Comparison of ENCODE assay signal across 8 cellular contexts in genomic region chr19:18397242-18398202, GRCh38.
DNase-seq lines count a peak whose midpoint lies in the region; ATAC-seq and TF ChIP-seq lines count a peak whose summit lies in the region.

LRRC25 (minus strand) TSS chr19:18397622; CDS start chr19:18396963, 659 bp downstream.

- H3K27ac ChIP-seq in SU-DHL-6 (ENCODE audit: low read depth, low read length) (no peak within 1 kb of the TSS), subcutaneous abdominal adipose tissue (ENCODE audit: low read depth, low read length) (no peak within 1 kb of the TSS)
- H3K27ac ChIP-seq in effector memory CD4-positive, alpha-beta T cell (ENCODE audit: insufficient read depth, low read length, poor library complexity, severe bottlenecking), result no peak within 1 kb of the TSS

- H3K9ac ChIP-seq in SU-DHL-6 (ENCODE audit: low read length), result no peak within 1 kb of the TSS; the same call in 1 of the 2 replicates
- H3K9ac ChIP-seq in subcutaneous abdominal adipose tissue (ENCODE audit: low read length in 5 of 5), result peak within 1 kb of the TSS in 2 of 5 donors; percentile 51 to 56

- H3K27me3 ChIP-seq in SU-DHL-6 (ENCODE audit: low read length) (no peaks in the 10 kb centered on the region; the same call in 1 of the 2 replicates), subcutaneous abdominal adipose tissue (ENCODE audit: control insufficient read depth in 5 of 5, insufficient read depth in 4 of 5, low read length in 5 of 5) (peaks cover 5 to 24% (median 19%) of the 10 kb centered on the region in 5 donors)
- H3K27me3 ChIP-seq in effector memory CD4-positive, alpha-beta T cell (replicated peaks; ENCODE audit: control insufficient read depth, insufficient read depth, low read length, poor library complexity, severe bottlenecking), result peaks cover 8% of the 10 kb centered on the region

- peak within 1 kb of the TSS; percentile 22 for H3K4me2 ChIP-seq in SU-DHL-6 (ENCODE audit: low read depth, low read length, poor library complexity, severe bottlenecking)

- no peaks in the 10 kb centered on the region for H3K79me2 ChIP-seq in SU-DHL-6 (ENCODE audit: insufficient read depth, low read length)

- no peaks in the 10 kb centered on the region for H3K9me2 ChIP-seq in SU-DHL-6 (replicated peaks; ENCODE audit: insufficient read depth, low read length)

- H3K9me3 ChIP-seq in SU-DHL-6 (ENCODE audit: insufficient read depth, low read length) (no peaks in the 10 kb centered on the region), subcutaneous abdominal adipose tissue (ENCODE audit: control insufficient read depth in 5 of 5, low read length in 5 of 5) (no peaks in the 10 kb centered on the region)
- H3K9me3 ChIP-seq in effector memory CD4-positive, alpha-beta T cell (ENCODE audit: control insufficient read depth, low read length), result no peaks in the 10 kb centered on the region

- DNase-seq in DMS53 (lab: John Stamatoyannopoulos, UW) (peak; percentile 65), DMS53 treated with DMSO at 0.1 percent for 48 hours (lab: John Stamatoyannopoulos, UW; ENCODE audit: unreplicated experiment) (no peak), islet precursor cell (peak; percentile 63)
- DNase-seq in stimulated activated CD4-positive, alpha-beta T cell treated with anti-CD3 and anti-CD28 coated beads, Interleukin-15, amount 100 ng/mL, for 24 hours, result no peak
- no peak for DNase-seq in effector memory CD4-positive, alpha-beta T cell

- no peak for TF ChIP-seq CTCF in SU-DHL-6 (IDR thresholded peaks at IDR 0.05; ENCODE audit: insufficient read depth, low read length, poor library complexity, severe bottlenecking)

- H3K4me3 ChIP-seq in SU-DHL-6 (ENCODE audit: insufficient read depth, low read length, poor library complexity, severe bottlenecking) (no peak within 1 kb of the TSS), subcutaneous abdominal adipose tissue (ENCODE audit: low read depth in 1 of 5, low read length in 5 of 5) (peak within 1 kb of the TSS; percentile 45 to 61 (median 48))
- H3K4me3 ChIP-seq in effector memory CD4-positive, alpha-beta T cell (ENCODE audit: insufficient read depth, low read depth, low read length, poor library complexity, severe bottlenecking), result no peak within 1 kb of the TSS

- ATAC-seq in HG02885 (IDR thresholded peaks at IDR 0.05; ENCODE audit: poor library complexity, unreplicated experiment), result no peak

- peaks cover 2 to 23% (median 11%) of the 10 kb centered on the region in 5 donors for H3K4me1 ChIP-seq in subcutaneous abdominal adipose tissue (ENCODE audit: control insufficient read depth in 5 of 5, insufficient read depth in 5 of 5, low read length in 5 of 5)
- peaks cover 8% of the 10 kb centered on the region for H3K4me1 ChIP-seq in effector memory CD4-positive, alpha-beta T cell (ENCODE audit: control insufficient read depth, insufficient read depth, low read length, poor library complexity, severe bottlenecking)

- H3F3A ChIP-seq in SU-DHL-6 (ENCODE audit: insufficient read depth), result peaks cover 3% of the 10 kb centered on the region

- no peaks in the 10 kb centered on the region for H3K36me3 ChIP-seq in SU-DHL-6 (ENCODE audit: low read length)
- no peaks in the 10 kb centered on the region for H3K36me3 ChIP-seq in subcutaneous abdominal adipose tissue (ENCODE audit: control insufficient read depth in 5 of 5, insufficient read depth in 5 of 5, low read length in 5 of 5)
- no peaks in the 10 kb centered on the region for H3K36me3 ChIP-seq in effector memory CD4-positive, alpha-beta T cell (ENCODE audit: control insufficient read depth, insufficient read depth, low read length)

- no peaks in the 10 kb centered on the region for H4K20me1 ChIP-seq in SU-DHL-6 (ENCODE audit: low read depth, low read length)

- H2AFZ ChIP-seq in SU-DHL-6 (ENCODE audit: low read depth, low read length, severe bottlenecking), result no peak within 1 kb of the TSS

Comparison
In these comparisons a context has a peak if more than half of its experiments do, and no peak if none do; other contexts are left out.
1. DNase-seq: peak in DMS53 (single experiment) and islet precursor cell (single experiment); none in DMS53 treated with DMSO at 0.1 percent for 48 hours (single experiment), stimulated activated CD4-positive, alpha-beta T cell treated with anti-CD3 and anti-CD28 coated beads, Interleukin-15, amount 100 ng/mL, for 24 hours (single experiment) and effector memory CD4-positive, alpha-beta T cell (0 of 3).
2. H3K4me3 ChIP-seq: peak in subcutaneous abdominal adipose tissue (5 of 5); none in SU-DHL-6 (single experiment) and effector memory CD4-positive, alpha-beta T cell (single experiment).